ENCODE assay signal across 21 cellular contexts in the genomic region with DNA sequence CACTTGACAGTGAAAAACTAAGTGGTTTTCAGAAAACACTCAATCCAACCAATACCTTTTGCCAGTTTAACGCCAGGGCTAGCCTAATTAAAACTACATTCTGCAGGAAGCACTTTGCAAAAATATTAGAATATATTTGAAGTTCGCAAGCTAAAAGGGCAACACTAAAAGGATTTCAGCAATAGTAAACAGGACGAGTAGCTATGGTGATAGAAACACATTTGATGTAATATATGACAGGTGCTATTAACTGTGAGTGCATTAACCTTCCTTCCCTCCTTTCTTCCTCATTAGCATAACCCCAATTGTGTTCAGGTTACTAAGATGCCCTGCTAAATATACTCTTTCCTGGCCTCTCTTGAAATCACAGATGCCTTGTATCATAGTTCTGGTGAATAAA.
"Had no signal": no experiment of that assay in that cellular context is flagged by ENCODE, and none has a peak within 500 bp of the region (broad histone marks: within the 10 kb centered on the region; RNA-seq: fewer than 3 reads in every experiment).

No MANE protein-coding gene starts in this region.

- H3K27me3 ChIP-seq: pancreas, tibial nerve, uterus had no signal

- H3K27ac ChIP-seq: left ventricle myocardium inferior, pancreas, prostate gland, skin epidermis, tibial nerve, uterus had no signal

- H3K36me3 ChIP-seq: left ventricle myocardium inferior, pancreas, prostate gland, tibial nerve, uterus had no signal

- H3K4me3 ChIP-seq: left ventricle myocardium inferior, lung, pancreas, prostate gland, skin epidermis, tibial nerve, uterus had no signal

- H3K9me3 ChIP-seq: left ventricle myocardium inferior, pancreas, prostate gland, tibial nerve, uterus had no signal

- FAIRE-seq: pancreas had no signal

- ATAC-seq: natural killer cell, right cardiac atrium, sciatic nerve had no signal

- DNase-seq: hippocampal formation; left ventricle myocardium inferior; mesendoderm; naive B cell; natural killer cell; nephron progenitor cell; pancreas; posterior cingulate gyrus; retina; right cardiac atrium; stimulated activated CD4-positive, alpha-beta T cell treated with anti-CD3 and anti-CD28 coated beads, Interleukin-12 subunit alpha, Interleukin-12 subunit beta, amount 100 ng/mL, for 4 hours; stimulated activated CD4-positive, alpha-beta T cell treated with anti-CD3 and anti-CD28 coated beads, Interleukin-15, amount 100 ng/mL, for 24 hours; stimulated activated CD4-positive, alpha-beta T cell treated with anti-CD3 and anti-CD28 coated beads, Interleukin-2, amount 100 ng/mL, for 24 hours; stimulated activated CD4-positive, alpha-beta T cell treated with anti-CD3 and anti-CD28 coated beads, Interleukin-4, amount 100 ng/mL, for 1 hour; stimulated activated naive CD4-positive, alpha-beta T cell; uterus had no signal
